ENCODE assay signal across 12 cellular contexts in genomic region chr12:131105736-131106356, GRCh38.
DNase-seq lines count a peak whose midpoint lies in the region; ATAC-seq and TF ChIP-seq lines count a peak whose summit lies in the region.
"Had no signal": no experiment of that assay in that cellular context is flagged by ENCODE, and none has a peak within 500 bp of the region (broad histone marks: within the 10 kb centered on the region; RNA-seq: fewer than 3 reads in every experiment).

No MANE protein-coding gene starts in this region.

- H3K27ac Mint-ChIP-seq in CD4-positive, alpha-beta T cell, result peak overlapping the region; percentile 72
- H3K27ac Mint-ChIP-seq in activated CD4-positive, alpha-beta T cell treated with anti-CD3 and anti-CD28 coated beads for 36 hours, result peak overlapping the region; percentile 76

- POLR2A ChIA-PET in CD4-positive, alpha-beta T cell (lab: Charles Lee), result interaction anchor here (1.2 kb wide), 1 partner anchor 26 kb away, joined by 6 read pairs; no protein-coding TSS in a partner anchor
- POLR2A ChIA-PET in activated CD4-positive, alpha-beta T cell treated with anti-CD3 and anti-CD28 coated beads for 36 hours (lab: Charles Lee), result interaction anchor here (0.9 to 1.2 kb wide), 2 partner anchors 21 to 104 kb away, joined by 3 to 5 read pairs; no protein-coding TSS in a partner anchor

- no peak for TF ChIP-seq CTCF in CD4-positive, alpha-beta T cell (IDR thresholded peaks at IDR 0.05)
- TF ChIP-seq CTCF in brain microvascular endothelial cell (IDR thresholded peaks at IDR 0.05; ENCODE audit: low read depth, low read length, missing control alignments), result no peak
- TF ChIP-seq CTCF in esophagus squamous epithelium (IDR thresholded peaks at IDR 0.05), result no peak

- TF ChIP-seq POLR2A in esophagus squamous epithelium (IDR thresholded peaks at IDR 0.05), result no peak

- peak; percentile 91 for ATAC-seq in CD4-positive, alpha-beta T cell (ENCODE audit: poor library complexity)
- peak; percentile 88 for ATAC-seq in activated CD4-positive, alpha-beta T cell treated with anti-CD3 and anti-CD28 coated beads for 36 hours
- ATAC-seq in HG03159 (IDR thresholded peaks at IDR 0.05; ENCODE audit: unreplicated experiment), result no peak
- no peak for ATAC-seq in GM21423 (IDR thresholded peaks at IDR 0.05; ENCODE audit: unreplicated experiment)
- ATAC-seq: right lobe of liver had no signal

- in situ Hi-C loops in brain microvascular endothelial cell (cut with HindIII; ENCODE audit: low pct_ligation_motif_present, low sequenced_read_pairs), result no loop called here

- H3K4me3 Mint-ChIP-seq in CD4-positive, alpha-beta T cell, result peak overlapping the region; percentile 63
- peak overlapping the region; percentile 39 for H3K4me3 Mint-ChIP-seq in activated CD4-positive, alpha-beta T cell treated with anti-CD3 and anti-CD28 coated beads for 36 hours

- H3K4me3 ChIP-seq in brain microvascular endothelial cell (ENCODE audit: low read depth, low read length), result no peak overlapping the region
- no peak overlapping the region for H3K4me3 ChIP-seq in esophagus squamous epithelium
- H3K4me3 ChIP-seq: breast epithelium, right lobe of liver had no signal

- CTCF ChIA-PET in CD4-positive, alpha-beta T cell (lab: Charles Lee), result interaction anchor here (1.5 to 3.9 kb wide), 3 partner anchors 10 to 55 kb away, joined by 4 to 35 read pairs (median 13); no protein-coding TSS in a partner anchor
- CTCF ChIA-PET in activated CD4-positive, alpha-beta T cell treated with anti-CD3 and anti-CD28 coated beads for 36 hours (lab: Charles Lee), result interaction anchor here (0.7 to 4.6 kb wide), 16 partner anchors 10 to 349 kb away, joined by 3 to 102 read pairs (median 8); no protein-coding TSS in a partner anchor

- H3K27me3 ChIP-seq in CD4-positive, alpha-beta T cell (ENCODE audit: control insufficient read depth, insufficient read depth, low read length), result no peaks in the 10 kb centered on the region
- no peaks in the 10 kb centered on the region for H3K27me3 ChIP-seq in brain microvascular endothelial cell (replicated peaks)
- H3K27me3 ChIP-seq in esophagus squamous epithelium, result peaks cover 0 to 21% (median 0%) of the 10 kb centered on the region in 4 donors
- H3K27me3 ChIP-seq: right lobe of liver had no signal

- peak; percentile 12 to 65 (median 26) for DNase-seq in CD4-positive, alpha-beta T cell
- peak; percentile 89 for DNase-seq in activated CD4-positive, alpha-beta T cell treated with anti-CD3 and anti-CD28 coated beads for 36 hours
- DNase-seq in stimulated activated CD4-positive, alpha-beta T cell treated with anti-CD3 and anti-CD28 coated beads, Interleukin-2, amount 100 ng/mL, for 24 hours, result peak; percentile 67
- DNase-seq in brain microvascular endothelial cell (no peak), esophagus squamous epithelium (lab: John Stamatoyannopoulos, UW) (no peak)
- DNase-seq: PC-3 had no signal

- peaks cover 2% of the 10 kb centered on the region for H3K9me3 Mint-ChIP-seq in CD4-positive, alpha-beta T cell
- peaks cover 6% of the 10 kb centered on the region for H3K9me3 Mint-ChIP-seq in activated CD4-positive, alpha-beta T cell treated with anti-CD3 and anti-CD28 coated beads for 36 hours (ENCODE audit: low read depth)

- H3K36me3 Mint-ChIP-seq in CD4-positive, alpha-beta T cell (ENCODE audit: low read depth), result no peaks in the 10 kb centered on the region
- H3K36me3 Mint-ChIP-seq in activated CD4-positive, alpha-beta T cell treated with anti-CD3 and anti-CD28 coated beads for 36 hours (ENCODE audit: low read depth), result no peaks in the 10 kb centered on the region

- H3K36me3 ChIP-seq in brain microvascular endothelial cell (replicated peaks), result no peaks in the 10 kb centered on the region
- H3K36me3 ChIP-seq in esophagus squamous epithelium, result no peaks in the 10 kb centered on the region
- H3K36me3 ChIP-seq: breast epithelium, right lobe of liver had no signal

- no peaks in the 10 kb centered on the region for H3K9me3 ChIP-seq in CD4-positive, alpha-beta T cell (ENCODE audit: control insufficient read depth, low read length)
- H3K9me3 ChIP-seq in esophagus squamous epithelium, result no peaks in the 10 kb centered on the region
- H3K9me3 ChIP-seq: breast epithelium, right lobe of liver had no signal

- peaks cover 16% of the 10 kb centered on the region for H3K4me1 Mint-ChIP-seq in CD4-positive, alpha-beta T cell (ENCODE audit: low read depth)
- peaks cover 24% of the 10 kb centered on the region for H3K4me1 Mint-ChIP-seq in activated CD4-positive, alpha-beta T cell treated with anti-CD3 and anti-CD28 coated beads for 36 hours

- H3K27me3 Mint-ChIP-seq in CD4-positive, alpha-beta T cell, result no peaks in the 10 kb centered on the region
- H3K27me3 Mint-ChIP-seq in activated CD4-positive, alpha-beta T cell treated with anti-CD3 and anti-CD28 coated beads for 36 hours, result peaks cover 2% of the 10 kb centered on the region

- no peak overlapping the region for H3K27ac ChIP-seq in CD4-positive, alpha-beta T cell (ENCODE audit: low read depth, low read length)
- H3K27ac ChIP-seq in angular gyrus (ENCODE audit: low read depth, low read length) (peak overlapping the region; percentile 80), brain microvascular endothelial cell (no peak overlapping the region), esophagus squamous epithelium (no peak overlapping the region)
- H3K27ac ChIP-seq: breast epithelium, C4-2B, right lobe of liver had no signal

- 94% methylated on average over 15 of the region's 27 CpGs; no CpG with 5 or more reads in 1 of the 2 donors for WGBS in esophagus squamous epithelium, 2 donors

- H3K4me1 ChIP-seq in esophagus squamous epithelium, result peaks cover 3 to 19% (median 7%) of the 10 kb centered on the region in 3 donors
- H3K4me1 ChIP-seq: breast epithelium, right lobe of liver had no signal

- intact Hi-C loops in CD4-positive, alpha-beta T cell (cut with DNase I, micrococcal nuclease), result loop anchor here (2.0 to 10.0 kb wide), 4 partner anchors 27 to 896 kb away; no protein-coding TSS in a partner anchor
- intact Hi-C loops in activated CD4-positive, alpha-beta T cell treated with anti-CD3 and anti-CD28 coated beads for 36 hours (cut with DNase I, micrococcal nuclease), result loop anchor here (1.0 to 10.0 kb wide), 6 partner anchors 27 to 729 kb away; no protein-coding TSS in a partner anchor
- intact Hi-C loops in esophagus squamous epithelium (cut with DNase I), result loop anchor here (10.0 kb wide), 1 partner anchor 719 kb away; the partner anchor contains the start of gene MMP17

Comparison
In these comparisons a context has a peak if more than half of its experiments do, and no peak if none do; other contexts are left out.
1. ATAC-seq: peak in CD4-positive, alpha-beta T cell (single experiment) and activated CD4-positive, alpha-beta T cell treated with anti-CD3 and anti-CD28 coated beads for 36 hours (single experiment); none in HG03159 (single experiment) and GM21423 (single experiment).
2. DNase-seq: peak in CD4-positive, alpha-beta T cell (10 of 10), activated CD4-positive, alpha-beta T cell treated with anti-CD3 and anti-CD28 coated beads for 36 hours (single experiment) and stimulated activated CD4-positive, alpha-beta T cell treated with anti-CD3 and anti-CD28 coated beads, Interleukin-2, amount 100 ng/mL, for 24 hours (2 of 2); none in brain microvascular endothelial cell (single experiment) and esophagus squamous epithelium (single experiment).